In the genomic region with DNA sequence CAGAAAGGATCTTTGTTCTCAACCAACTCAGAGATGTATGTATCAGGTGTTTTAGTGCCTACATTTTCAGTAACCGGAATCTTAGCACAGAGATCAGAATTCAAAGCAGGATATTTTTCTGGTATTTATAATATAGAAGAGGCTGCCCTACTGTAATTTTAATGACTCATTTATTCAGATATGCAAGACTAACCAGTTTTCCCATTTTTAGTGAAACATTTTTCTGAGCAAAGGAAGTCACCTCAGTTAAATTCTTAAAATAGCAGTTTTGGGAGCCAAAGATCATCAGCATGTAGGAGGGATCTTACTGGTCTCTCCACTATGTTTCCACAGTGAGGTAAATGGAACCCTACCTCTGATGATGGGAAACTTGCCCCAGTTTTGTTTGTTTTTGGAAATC, we compare ENCODE assay signal across 15 cellular contexts.
"Had no signal": no experiment of that assay in that cellular context is flagged by ENCODE, and none has a peak within 500 bp of the region (broad histone marks: within the 10 kb centered on the region; RNA-seq: fewer than 3 reads in every experiment).

No MANE protein-coding gene starts in this region.

- ATAC-seq: activated T-helper 17 cell treated with anti-CD3 and anti-CD28 coated beads, Interleukin-2, amount 50 U/mL, for 72 hours; right cardiac atrium had no signal

- DNase-seq: activated CD4-positive, alpha-beta T cell treated with anti-CD3 and anti-CD28 coated beads, Interleukin-2, amount 50 U/mL, for 4 hours; activated CD4-positive, CD25-positive, alpha-beta regulatory T cell treated with anti-CD3 and anti-CD28 coated beads, Interleukin-2, amount 50 U/mL, for 72 hours; activated naive CD4-positive, alpha-beta T cell treated with Interleukin-2 at 50 U/mL for 16 hours; colonic mucosa; esophagus squamous epithelium; nucleus accumbens; right cardiac atrium; small intestine; stimulated activated CD4-positive, alpha-beta T cell treated with anti-CD3 and anti-CD28 coated beads, Interleukin-4, amount 100 ng/mL, for 24 hours; stimulated activated naive CD4-positive, alpha-beta T cell; tibial artery had no signal

- H3K36me3 ChIP-seq: colonic mucosa had no signal

- H3K4me1 ChIP-seq: ascending aorta, colonic mucosa, esophagus squamous epithelium, tibial artery had no signal

- H3K9me3 ChIP-seq: ascending aorta, colonic mucosa, esophagus squamous epithelium, tibial artery had no signal

- H3K4me3 ChIP-seq: ascending aorta, cardiac muscle cell, colonic mucosa, esophagus squamous epithelium, tibial artery had no signal

- H3K27me3 ChIP-seq: ascending aorta, cardiac muscle cell, colonic mucosa, esophagus squamous epithelium, foreskin keratinocyte, tibial artery had no signal
